In genomic region chr17:3957735-3958134, GRCh38 we compare ENCODE assay signal across 22 cellular contexts. TPM values are rescaled to one million over a fixed set of nuclear protein-coding genes. Genes with fewer than 3 reads are reported as not detected.
A peak's percentile ranks its signal among the peaks of the same experiment; 100 is the strongest.
DNase-seq lines count a peak whose midpoint lies in the region; ATAC-seq and TF ChIP-seq lines count a peak whose summit lies in the region.
"Had no signal": no experiment of that assay in that cellular context is flagged by ENCODE, and none has a peak within 500 bp of the region (broad histone marks: within the 10 kb centered on the region; RNA-seq: fewer than 3 reads in every experiment).

No MANE protein-coding gene starts in this region.

- CTCF ChIA-PET in OCI-LY7 (lab: Charles Lee; ENCODE audit: unreplicated experiment), result no interaction called here

- peaks cover 59% of the 10 kb centered on the region for H3K4me1 Mint-ChIP-seq in activated naive CD4-positive, alpha-beta T cell treated with anti-CD3 and anti-CD28 coated beads, Interleukin-2, amount 50 U/mL, for 24 hours
- peaks cover 64% of the 10 kb centered on the region for H3K4me1 Mint-ChIP-seq in central memory CD8-positive, alpha-beta T cell
- peaks cover 64 to 89% of the 10 kb centered on the region in 2 donors for H3K4me1 Mint-ChIP-seq in stimulated activated naive B cell treated with anti-CD40 and anti-IgM and Interleukin-4, amounts not matched to agents 10 μg/mL and 1 μg/mL and 100 μg/mL, for 72 hours

- peaks cover 36% of the 10 kb centered on the region for H4K20me1 ChIP-seq in OCI-LY7 (ENCODE audit: insufficient read depth, low read length)

- peaks cover 2% of the 10 kb centered on the region for H3K36me3 Mint-ChIP-seq in activated naive CD4-positive, alpha-beta T cell treated with anti-CD3 and anti-CD28 coated beads, Interleukin-2, amount 50 U/mL, for 24 hours
- peaks cover 38% of the 10 kb centered on the region for H3K36me3 Mint-ChIP-seq in central memory CD8-positive, alpha-beta T cell (ENCODE audit: insufficient read depth)
- H3K36me3 Mint-ChIP-seq in stimulated activated naive B cell treated with anti-CD40 and anti-IgM and Interleukin-4, amounts not matched to agents 10 μg/mL and 1 μg/mL and 100 μg/mL, for 72 hours, result peaks cover 13 to 16% of the 10 kb centered on the region in 2 donors

- H3K9me3 ChIP-seq in OCI-LY7 (ENCODE audit: low read length), result no peaks in the 10 kb centered on the region
- H3K9me3 ChIP-seq in effector memory CD4-positive, alpha-beta T cell (ENCODE audit: control insufficient read depth, low read length), result no peaks in the 10 kb centered on the region
- H3K9me3 ChIP-seq: breast epithelium, esophagus muscularis mucosa, left ventricle myocardium inferior, right atrium auricular region, stomach, upper lobe of left lung had no signal

- H3K4me3 ChIP-seq in OCI-LY7 (ENCODE audit: low read depth, low read length, poor library complexity, severe bottlenecking), result no peak overlapping the region
- H3K4me3 ChIP-seq in effector memory CD4-positive, alpha-beta T cell (ENCODE audit: insufficient read depth, low read depth, low read length, poor library complexity, severe bottlenecking), result no peak overlapping the region
- H3K4me3 ChIP-seq: breast epithelium, dorsolateral prefrontal cortex, esophagus muscularis mucosa, left ventricle myocardium inferior, right atrium auricular region, stomach, upper lobe of left lung had no signal

- H3K4me2 ChIP-seq in OCI-LY7 (ENCODE audit: low read length), result peak overlapping the region; percentile 30; the same call in 1 of the 2 replicates
- H3K4me2 ChIP-seq: KMS-11 had no signal

- H3K27me3 Mint-ChIP-seq in activated naive CD4-positive, alpha-beta T cell treated with anti-CD3 and anti-CD28 coated beads, Interleukin-2, amount 50 U/mL, for 24 hours, result no peaks in the 10 kb centered on the region
- H3K27me3 Mint-ChIP-seq in central memory CD8-positive, alpha-beta T cell, result no peaks in the 10 kb centered on the region
- no peaks in the 10 kb centered on the region for H3K27me3 Mint-ChIP-seq in stimulated activated naive B cell treated with anti-CD40 and anti-IgM and Interleukin-4, amounts not matched to agents 10 μg/mL and 1 μg/mL and 100 μg/mL, for 72 hours
- H3K27me3 Mint-ChIP-seq: activated CD8-positive, alpha-beta memory T cell treated with anti-CD3 and anti-CD28 coated beads, Interleukin-2, amount 10 ng/mL, durations not matched to agents 7 days and 5 days had no signal

- BruUV-seq in OCI-LY7 (replicated peaks; lab: Mats Ljungman, UMichigan), result no TSS peak

- H3K36me3 ChIP-seq in OCI-LY7 (ENCODE audit: insufficient read depth, low read length), result peaks cover 84% of the 10 kb centered on the region
- peaks cover 41% of the 10 kb centered on the region for H3K36me3 ChIP-seq in effector memory CD4-positive, alpha-beta T cell (ENCODE audit: control insufficient read depth, insufficient read depth, low read length)
- H3K36me3 ChIP-seq: breast epithelium, esophagus muscularis mucosa, left ventricle myocardium inferior, right atrium auricular region, upper lobe of left lung had no signal

- no peaks in the 10 kb centered on the region for H3K9me2 ChIP-seq in OCI-LY7 (ENCODE audit: insufficient read depth, low read length)

- H3K27me3 ChIP-seq in effector memory CD4-positive, alpha-beta T cell (replicated peaks; ENCODE audit: control insufficient read depth, insufficient read depth, low read length, poor library complexity, severe bottlenecking), result no peaks in the 10 kb centered on the region
- H3K27me3 ChIP-seq: breast epithelium, right atrium auricular region, upper lobe of left lung had no signal

- POLR2A ChIA-PET in OCI-LY7 (lab: Charles Lee), result no interaction called here

- intact Hi-C loops in OCI-LY7 (cut with micrococcal nuclease; ENCODE audit: unreplicated experiment), result no loop called here

- peak overlapping the region; percentile 4 for H3K27ac ChIP-seq in OCI-LY7 (ENCODE audit: low read depth, low read length, poor library complexity, severe bottlenecking)
- no peak overlapping the region for H3K27ac ChIP-seq in effector memory CD4-positive, alpha-beta T cell (ENCODE audit: insufficient read depth, low read length, poor library complexity, severe bottlenecking)
- H3K27ac ChIP-seq: breast epithelium, dorsolateral prefrontal cortex, KMS-11, left ventricle myocardium inferior, right atrium auricular region, stomach, upper lobe of left lung had no signal

- no peak for TF ChIP-seq CTCF in OCI-LY7 (conservative IDR thresholded peaks at IDR 0.05; ENCODE audit: low read length)

- H3K79me2 ChIP-seq in OCI-LY7 (ENCODE audit: insufficient read depth, low read depth, low read length), result peaks cover 88% of the 10 kb centered on the region

- ATAC-seq in central memory CD8-positive, alpha-beta T cell (replicated peaks; ENCODE audit: extremely low read depth, poor library complexity, severe bottlenecking), result no peak
- ATAC-seq in stimulated activated naive B cell treated with anti-CD40 and anti-IgM and Interleukin-4, amounts not matched to agents 10 μg/mL and 1 μg/mL and 100 μg/mL, for 72 hours (replicated peaks), result no peak
- ATAC-seq in HG02852 (IDR thresholded peaks at IDR 0.05; ENCODE audit: unreplicated experiment), result no peak
- ATAC-seq: activated CD8-positive, alpha-beta memory T cell treated with anti-CD3 and anti-CD28 coated beads, Interleukin-2, amount 10 ng/mL, durations not matched to agents 7 days and 5 days had no signal

- DNase-seq in activated naive CD4-positive, alpha-beta T cell treated with anti-CD3 and anti-CD28 coated beads, Interleukin-2, amount 50 U/mL, for 16 hours, result no peak
- DNase-seq in OCI-LY7 (ENCODE audit: low spot score) (no peak), NCI-H2029 (lab: John Stamatoyannopoulos, UW) (no peak)
- DNase-seq in central memory CD8-positive, alpha-beta T cell (ENCODE audit: low spot score in 2 of 2), result no peak
- no peak for DNase-seq in stimulated activated naive B cell treated with anti-CD40 and anti-IgM and Interleukin-4, amounts not matched to agents 10 μg/mL and 1 μg/mL and 100 μg/mL, for 72 hours
- no peak for DNase-seq in effector memory CD4-positive, alpha-beta T cell
- DNase-seq: ACHN; activated CD8-positive, alpha-beta memory T cell treated with anti-CD3 and anti-CD28 coated beads, Interleukin-2, amount 10 ng/mL, durations not matched to agents 7 days and 5 days; dorsolateral prefrontal cortex; left ventricle myocardium inferior; NCI-H1105; NCI-H2107; stimulated activated CD4-positive, alpha-beta T cell treated with anti-CD3 and anti-CD28 coated beads, Interleukin-15, amount 100 ng/mL, for 24 hours; stomach; upper lobe of left lung had no signal

- no peak overlapping the region for H3K4me3 Mint-ChIP-seq in activated naive CD4-positive, alpha-beta T cell treated with anti-CD3 and anti-CD28 coated beads, Interleukin-2, amount 50 U/mL, for 24 hours
- peak overlapping the region; percentile 33 for H3K4me3 Mint-ChIP-seq in central memory CD8-positive, alpha-beta T cell
- peak overlapping the region; percentile 25 to 56 for H3K4me3 Mint-ChIP-seq in stimulated activated naive B cell treated with anti-CD40 and anti-IgM and Interleukin-4, amounts not matched to agents 10 μg/mL and 1 μg/mL and 100 μg/mL, for 72 hours
- H3K4me3 Mint-ChIP-seq: activated CD8-positive, alpha-beta memory T cell treated with anti-CD3 and anti-CD28 coated beads, Interleukin-2, amount 10 ng/mL, durations not matched to agents 7 days and 5 days had no signal

- H3K4me1 ChIP-seq in OCI-LY7 (ENCODE audit: insufficient read depth, low read length, poor library complexity, severe bottlenecking), result peaks cover 57% of the 10 kb centered on the region
- peaks cover 36% of the 10 kb centered on the region for H3K4me1 ChIP-seq in effector memory CD4-positive, alpha-beta T cell (ENCODE audit: control insufficient read depth, insufficient read depth, low read length, poor library complexity, severe bottlenecking)
- H3K4me1 ChIP-seq: breast epithelium had no signal

- no peak overlapping the region for H2AFZ ChIP-seq in OCI-LY7 (ENCODE audit: low read length)

- H3K9me3 Mint-ChIP-seq in activated naive CD4-positive, alpha-beta T cell treated with anti-CD3 and anti-CD28 coated beads, Interleukin-2, amount 50 U/mL, for 24 hours, result no peaks in the 10 kb centered on the region
- no peaks in the 10 kb centered on the region for H3K9me3 Mint-ChIP-seq in central memory CD8-positive, alpha-beta T cell
- no peaks in the 10 kb centered on the region for H3K9me3 Mint-ChIP-seq in stimulated activated naive B cell treated with anti-CD40 and anti-IgM and Interleukin-4, amounts not matched to agents 10 μg/mL and 1 μg/mL and 100 μg/mL, for 72 hours

- H3K27ac Mint-ChIP-seq in activated naive CD4-positive, alpha-beta T cell treated with anti-CD3 and anti-CD28 coated beads, Interleukin-2, amount 50 U/mL, for 24 hours, result peak overlapping the region; percentile 88
- H3K27ac Mint-ChIP-seq in central memory CD8-positive, alpha-beta T cell (ENCODE audit: low read depth), result peak overlapping the region; percentile 81
- H3K27ac Mint-ChIP-seq in stimulated activated naive B cell treated with anti-CD40 and anti-IgM and Interleukin-4, amounts not matched to agents 10 μg/mL and 1 μg/mL and 100 μg/mL, for 72 hours, result peak overlapping the region; percentile 90

RNA-seq across cellular contexts. Expression of gene ATP2A3, which starts 6.5 kb away (rescaled TPM):
- 84.0 and 108 TPM in 2 replicates for total RNA-seq in OCI-LY7 (2014; rRNA removed; shearing (Covaris generic))
- total RNA-seq in OCI-LY7 (2022), result 322 and 353 TPM in 2 replicates

RNA-seq across cellular contexts. Expression of gene P2RX1, which starts 41.5 kb away (rescaled TPM):
- 0.41 and 0.69 TPM in 2 replicates for total RNA-seq in OCI-LY7 (2014; rRNA removed; shearing (Covaris generic))
- total RNA-seq in OCI-LY7 (2022), result 3.3 and 4.5 TPM in 2 replicates
- total RNA-seq: Daoy had no signal
